12 cellular contexts compared by ENCODE assay signal in genomic region chr2:191318037-191318728, GRCh38.
DNase-seq lines count a peak whose midpoint lies in the region; ATAC-seq, FAIRE-seq and TF ChIP-seq lines count a peak whose summit lies in the region.
"Had no signal": no experiment of that assay in that cellular context is flagged by ENCODE, and none has a peak within 500 bp of the region (broad histone marks: within the 10 kb centered on the region; RNA-seq: fewer than 3 reads in every experiment).

No MANE protein-coding gene starts in this region.

- TF ChIP-seq POLR2A in H54 (IDR thresholded peaks at IDR 0.05; ENCODE audit: low read depth, low read length) (no peak), suprapubic skin (IDR thresholded peaks at IDR 0.05) (no peak)

- DNase-seq in H54 (ENCODE audit: insufficient read length, low spot score) (no peak), SK-N-MC (ENCODE audit: low read depth, low spot score) (no peak), foreskin keratinocyte (no peak), G401 (ENCODE audit: low spot score) (no peak), suprapubic skin (ENCODE audit: low spot score in 2 of 2) (no peak)
- DNase-seq in effector memory CD4-positive, alpha-beta T cell = no peak
- no peak for DNase-seq in activated naive CD4-positive, alpha-beta T cell treated with anti-CD3 and anti-CD28 coated beads, Interleukin-2, amount 10 ng/mL, durations not matched to agents 7 days and 5 days
- DNase-seq: activated T-cell treated with anti-CD3 and anti-CD28 coated beads, Interleukin-2, amount 50 U/mL, for 48 hours; gastrocnemius medialis; GDM1; NCI-H1436 treated with DMSO at 0.1 percent for 48 hours had no signal

- H3K9me3 Mint-ChIP-seq in activated naive CD4-positive, alpha-beta T cell treated with anti-CD3 and anti-CD28 coated beads, Interleukin-2, amount 10 ng/mL, durations not matched to agents 7 days and 5 days = no peaks in the 10 kb centered on the region

- H3K27ac Mint-ChIP-seq in activated naive CD4-positive, alpha-beta T cell treated with anti-CD3 and anti-CD28 coated beads, Interleukin-2, amount 10 ng/mL, durations not matched to agents 7 days and 5 days = no peak overlapping the region

- no peaks in the 10 kb centered on the region for H3K79me2 ChIP-seq in parathyroid adenoma

- peaks cover 52% of the 10 kb centered on the region for H3K4me1 ChIP-seq in foreskin keratinocyte
- H3K4me1 ChIP-seq in parathyroid adenoma = peaks cover 11% of the 10 kb centered on the region
- peaks cover 8% of the 10 kb centered on the region for H3K4me1 ChIP-seq in effector memory CD4-positive, alpha-beta T cell (ENCODE audit: control insufficient read depth, insufficient read depth, low read length, poor library complexity, severe bottlenecking)
- H3K4me1 ChIP-seq in suprapubic skin = peaks cover 15% of the 10 kb centered on the region

- H3K4me3 ChIP-seq in SK-N-MC (peak overlapping the region; percentile 36), parathyroid adenoma (ENCODE audit: low read depth, low read length) (no peak overlapping the region), suprapubic skin (no peak overlapping the region)
- no peak overlapping the region for H3K4me3 ChIP-seq in effector memory CD4-positive, alpha-beta T cell (ENCODE audit: insufficient read depth, low read depth, low read length, poor library complexity, severe bottlenecking)
- H3K4me3 ChIP-seq: gastrocnemius medialis had no signal

- peak; percentile 1 for ATAC-seq in foreskin keratinocyte
- ATAC-seq: gastrocnemius medialis had no signal

- FAIRE-seq in H54 (lab: Jason Lieb, UNC) = peak; percentile 48

- no peaks in the 10 kb centered on the region for H3K36me3 Mint-ChIP-seq in activated naive CD4-positive, alpha-beta T cell treated with anti-CD3 and anti-CD28 coated beads, Interleukin-2, amount 10 ng/mL, durations not matched to agents 7 days and 5 days

- H3K27me3 ChIP-seq in foreskin keratinocyte (no peaks in the 10 kb centered on the region), parathyroid adenoma (ENCODE audit: control insufficient read depth, insufficient read depth, low read length) (no peaks in the 10 kb centered on the region), suprapubic skin (no peaks in the 10 kb centered on the region)
- peaks cover 4% of the 10 kb centered on the region for H3K27me3 ChIP-seq in effector memory CD4-positive, alpha-beta T cell (replicated peaks; ENCODE audit: control insufficient read depth, insufficient read depth, low read length, poor library complexity, severe bottlenecking)
- H3K27me3 ChIP-seq: gastrocnemius medialis had no signal

- peaks cover 18% of the 10 kb centered on the region for H3K4me1 Mint-ChIP-seq in activated naive CD4-positive, alpha-beta T cell treated with anti-CD3 and anti-CD28 coated beads, Interleukin-2, amount 10 ng/mL, durations not matched to agents 7 days and 5 days

- CTCF ChIA-PET in activated naive CD4-positive, alpha-beta T cell treated with anti-CD3 and anti-CD28 coated beads, Interleukin-2, amount 10 ng/mL, durations not matched to agents 7 days and 5 days (lab: Charles Lee) = no interaction called here

- TF ChIP-seq CTCF in foreskin keratinocyte (conservative IDR thresholded peaks at IDR 0.05) = no peak
- TF ChIP-seq CTCF in parathyroid adenoma (IDR thresholded peaks at IDR 0.05) = no peak
- no peak for TF ChIP-seq CTCF in suprapubic skin (IDR thresholded peaks at IDR 0.05)

- no peak overlapping the region for H3K27ac ChIP-seq in SK-N-MC
- peak overlapping the region; percentile 53 for H3K27ac ChIP-seq in foreskin keratinocyte
- no peak overlapping the region for H3K27ac ChIP-seq in parathyroid adenoma
- no peak overlapping the region for H3K27ac ChIP-seq in effector memory CD4-positive, alpha-beta T cell (ENCODE audit: insufficient read depth, low read length, poor library complexity, severe bottlenecking)
- no peak overlapping the region for H3K27ac ChIP-seq in suprapubic skin

- in situ Hi-C loops in G401 (cut with HindIII; ENCODE audit: low sequenced_read_pairs) = no loop called here

- 19% methylated on average over 4 of the region's 4 CpGs for WGBS in suprapubic skin

- no peaks in the 10 kb centered on the region for H3K36me3 ChIP-seq in SK-N-MC (ENCODE audit: insufficient read depth, low read length)
- H3K36me3 ChIP-seq in parathyroid adenoma (ENCODE audit: control insufficient read depth, insufficient read depth, low read length) = no peaks in the 10 kb centered on the region
- no peaks in the 10 kb centered on the region for H3K36me3 ChIP-seq in effector memory CD4-positive, alpha-beta T cell (ENCODE audit: control insufficient read depth, insufficient read depth, low read length)
- no peaks in the 10 kb centered on the region for H3K36me3 ChIP-seq in suprapubic skin
- H3K36me3 ChIP-seq: gastrocnemius medialis had no signal

- no peak overlapping the region for H3K4me2 ChIP-seq in parathyroid adenoma (ENCODE audit: low read length)

- H3K9ac ChIP-seq in SK-N-MC (ENCODE audit: insufficient read length) (no peak overlapping the region), parathyroid adenoma (no peak overlapping the region)

- peak overlapping the region; percentile 41 for H2AFZ ChIP-seq in parathyroid adenoma

- no peak for TF ChIP-seq EP300 in suprapubic skin (IDR thresholded peaks at IDR 0.05)

- H3K4me3 Mint-ChIP-seq in activated naive CD4-positive, alpha-beta T cell treated with anti-CD3 and anti-CD28 coated beads, Interleukin-2, amount 10 ng/mL, durations not matched to agents 7 days and 5 days = no peak overlapping the region

- H3K27me3 Mint-ChIP-seq in activated naive CD4-positive, alpha-beta T cell treated with anti-CD3 and anti-CD28 coated beads, Interleukin-2, amount 10 ng/mL, durations not matched to agents 7 days and 5 days = peaks cover 12% of the 10 kb centered on the region

- H3K9me3 ChIP-seq in SK-N-MC (ENCODE audit: low read depth, low read length) (no peaks in the 10 kb centered on the region), parathyroid adenoma (ENCODE audit: control insufficient read depth, low read length) (no peaks in the 10 kb centered on the region), suprapubic skin (no peaks in the 10 kb centered on the region)
- H3K9me3 ChIP-seq in effector memory CD4-positive, alpha-beta T cell (ENCODE audit: control insufficient read depth, low read length) = no peaks in the 10 kb centered on the region
- H3K9me3 ChIP-seq: gastrocnemius medialis had no signal
